In the genomic region with DNA sequence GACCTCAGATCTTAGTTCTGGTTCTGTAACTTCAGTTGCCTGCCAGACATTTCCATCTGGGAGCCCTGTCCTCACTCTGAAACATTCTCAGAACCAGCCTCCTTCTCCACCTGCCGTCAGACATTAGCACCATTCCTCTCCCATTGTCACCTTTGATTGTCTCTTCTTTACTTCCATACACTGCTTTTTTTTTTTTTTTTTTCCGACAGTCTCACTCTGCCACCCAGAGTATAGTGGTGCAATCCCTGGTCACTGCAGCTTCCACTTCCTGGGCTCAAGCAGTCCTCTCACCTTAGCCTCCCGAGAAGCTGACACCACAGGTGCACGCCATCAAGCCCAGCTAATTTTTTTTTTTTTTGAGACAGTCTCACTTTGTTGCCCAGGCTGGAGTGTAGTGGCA, we compare ENCODE assay signal across 25 cellular contexts. TPM values are rescaled to one million over a fixed set of nuclear protein-coding genes. Genes with fewer than 3 reads are reported as not detected.
DNase-seq lines count a peak whose midpoint lies in the region; ATAC-seq and TF ChIP-seq lines count a peak whose summit lies in the region.
"Had no signal": no experiment of that assay in that cellular context is flagged by ENCODE, and none has a peak within 500 bp of the region (broad histone marks: within the 10 kb centered on the region; RNA-seq: fewer than 3 reads in every experiment).

No MANE protein-coding gene starts in this region.

- H3K4me1 ChIP-seq in RWPE2 (ENCODE audit: insufficient read depth, poor library complexity, severe bottlenecking) (no peaks in the 10 kb centered on the region), left ventricle myocardium inferior (no peaks in the 10 kb centered on the region)
- H3K4me1 ChIP-seq: ascending aorta, prostate gland had no signal

- H3K4me3 ChIP-seq in RWPE2 (ENCODE audit: severe bottlenecking) = no peak overlapping the region
- H3K4me3 ChIP-seq in left ventricle myocardium inferior = no peak overlapping the region
- H3K4me3 ChIP-seq: cardiac muscle cell, coronary artery, prostate gland, transverse colon had no signal

- H3K9me3 Mint-ChIP-seq in naive thymus-derived CD8-positive, alpha-beta T cell = peaks cover 0 to 17% (median 11%) of the 10 kb centered on the region in 9 donors
- H3K9me3 Mint-ChIP-seq: effector memory CD8-positive, alpha-beta T cell had no signal

- POLR2A ChIA-PET in naive thymus-derived CD8-positive, alpha-beta T cell (lab: Charles Lee) = interaction anchor here (0.7 kb wide), 1 partner anchor 215 kb away, joined by 4 read pairs; no protein-coding TSS in a partner anchor

- H3K36me3 ChIP-seq in RWPE2 (ENCODE audit: low read depth) = no peaks in the 10 kb centered on the region
- no peaks in the 10 kb centered on the region for H3K36me3 ChIP-seq in left ventricle myocardium inferior
- H3K36me3 ChIP-seq: ascending aorta, cardiac muscle cell, prostate gland, transverse colon had no signal

- no peaks in the 10 kb centered on the region for H3K27me3 ChIP-seq in RWPE2 (ENCODE audit: insufficient read depth, poor library complexity, severe bottlenecking)
- no peaks in the 10 kb centered on the region for H3K27me3 ChIP-seq in left ventricle myocardium inferior (ENCODE audit: low read depth)
- H3K27me3 ChIP-seq: ascending aorta, cardiac muscle cell, transverse colon had no signal

- no peak overlapping the region for H3K27ac Mint-ChIP-seq in naive thymus-derived CD8-positive, alpha-beta T cell
- H3K27ac Mint-ChIP-seq: activated B cell treated with CpG ODN at 0.5 μM for 24 hours; activated T-cell treated with anti-CD3 and anti-CD28 coated beads, Interleukin-2, amount 50 U/mL, for 24 hours; effector memory CD8-positive, alpha-beta T cell; naive thymus-derived CD4-positive, alpha-beta T cell had no signal

- H3K27ac ChIP-seq in RWPE2 (ENCODE audit: poor library complexity, severe bottlenecking) (no peak overlapping the region), left ventricle myocardium inferior (replicated peaks) (no peak overlapping the region)
- H3K27ac ChIP-seq: ascending aorta, cardiac muscle cell, coronary artery, prostate gland, transverse colon had no signal

- intact Hi-C loops in left ventricle myocardium inferior (cut with micrococcal nuclease) = no loop called here

- DNase-seq in DMS53 (lab: John Stamatoyannopoulos, UW) (peak; percentile 35), DMS53 treated with DMSO at 0.1 percent for 48 hours (lab: John Stamatoyannopoulos, UW; ENCODE audit: unreplicated experiment) (no peak), RWPE2 (ENCODE audit: low spot score) (no peak), left ventricle myocardium inferior (no peak), superior temporal gyrus (ENCODE audit: extremely low spot score) (peak; percentile 53), GM13976 (ENCODE audit: low spot score) (no peak)
- no peak for DNase-seq in naive thymus-derived CD8-positive, alpha-beta T cell
- DNase-seq: 8988T; activated B cell treated with CpG ODN at 0.5 μM for 24 hours; activated CD4-positive, alpha-beta T cell treated with anti-CD3 and anti-CD28 coated beads, Interleukin-2, amount 50 U/mL, for 1 hour; activated T-cell treated with anti-CD3 and anti-CD28 coated beads, Interleukin-2, amount 50 U/mL, for 24 hours; effector memory CD8-positive, alpha-beta T cell; erythroblast; glutamatergic neuron; midbrain; naive thymus-derived CD4-positive, alpha-beta T cell; NCI-H2029 treated with DMSO at 0.1 percent for 48 hours; NCI-H748 treated with DMSO at 0.1 percent for 48 hours; stimulated activated CD4-positive, alpha-beta T cell treated with anti-CD3 and anti-CD28 coated beads, Interleukin-4, amount 100 ng/mL, for 24 hours had no signal

- H3K9me3 ChIP-seq in RWPE2 (ENCODE audit: severe bottlenecking) (no peaks in the 10 kb centered on the region), left ventricle myocardium inferior (replicated peaks) (no peaks in the 10 kb centered on the region)
- H3K9me3 ChIP-seq: ascending aorta, prostate gland, transverse colon had no signal

- peaks cover 0 to 15% (median 11%) of the 10 kb centered on the region in 3 donors for H3K36me3 Mint-ChIP-seq in naive thymus-derived CD8-positive, alpha-beta T cell

- TF ChIP-seq CTCF in RWPE2 (IDR thresholded peaks at IDR 0.05; ENCODE audit: poor library complexity, severe bottlenecking) (peak; percentile 9), left ventricle myocardium inferior (IDR thresholded peaks at IDR 0.05; ENCODE audit: borderline replicate concordance) (peak; percentile 46), GM13976 (IDR thresholded peaks at IDR 0.05; ENCODE audit: borderline replicate concordance, control extremely low read depth, extremely low read depth, insufficient read depth, missing control alignments) (no peak)

- peaks cover 0 to 11% (median 5%) of the 10 kb centered on the region in 4 donors for H3K4me1 Mint-ChIP-seq in naive thymus-derived CD8-positive, alpha-beta T cell

- peaks cover 0 to 3% (median 0%) of the 10 kb centered on the region in 5 donors for H3K27me3 Mint-ChIP-seq in naive thymus-derived CD8-positive, alpha-beta T cell
- H3K27me3 Mint-ChIP-seq: activated B cell treated with CpG ODN at 0.5 μM for 24 hours; activated T-cell treated with anti-CD3 and anti-CD28 coated beads, Interleukin-2, amount 50 U/mL, for 24 hours had no signal

- in situ Hi-C loops in GM13976 (cut with MboI; ENCODE audit: low sequenced_read_pairs, unreplicated experiment) = no loop called here

- no peak overlapping the region for H3K4me3 Mint-ChIP-seq in naive thymus-derived CD8-positive, alpha-beta T cell
- H3K4me3 Mint-ChIP-seq: activated B cell treated with CpG ODN at 0.5 μM for 24 hours; activated T-cell treated with anti-CD3 and anti-CD28 coated beads, Interleukin-2, amount 50 U/mL, for 24 hours; effector memory CD8-positive, alpha-beta T cell had no signal

- ATAC-seq in RWPE2 (ENCODE audit: low read depth) (no peak), GM18858 (IDR thresholded peaks at IDR 0.05; ENCODE audit: unreplicated experiment) (no peak)
- ATAC-seq in naive thymus-derived CD8-positive, alpha-beta T cell = no peak
- ATAC-seq: effector memory CD8-positive, alpha-beta T cell had no signal

RNA-seq across cellular contexts. Expression of gene HIPK2, which starts 21.1 kb away (rescaled TPM):
- total RNA-seq in left ventricle myocardium inferior = 127 TPM
- 10 to 100 TPM; 28.7 to 32.9 TPM for total RNA-seq in naive thymus-derived CD8-positive, alpha-beta T cell
- polyA plus RNA-seq in naive thymus-derived CD8-positive, alpha-beta T cell = 1 to 10 TPM; 2.1 to 4.3 (median 3.1) TPM

RNA-seq across cellular contexts. Expression of gene TBXAS1, which starts 30.2 kb away (rescaled TPM):
- total RNA-seq in left ventricle myocardium inferior = 3.9 TPM
- total RNA-seq in naive thymus-derived CD8-positive, alpha-beta T cell = 1 to 10 TPM; 1.6 to 2.7 TPM
- 1 to 10 TPM in 1 of 3 donors, under 1 TPM in 2; 0.41 to 1.1 (median 0.75) TPM for polyA plus RNA-seq in naive thymus-derived CD8-positive, alpha-beta T cell

Comparison
In these comparisons a context has a peak if more than half of its experiments do, and no peak if none do; other contexts are left out.
1. DNase-seq: peak in DMS53 (single experiment) and superior temporal gyrus (single experiment); none in DMS53 treated with DMSO at 0.1 percent for 48 hours (single experiment), RWPE2 (single experiment), left ventricle myocardium inferior (single experiment), GM13976 (single experiment) and naive thymus-derived CD8-positive, alpha-beta T cell (0 of 10).